1 cellular context compared by ENCODE assay signal in the genomic region with DNA sequence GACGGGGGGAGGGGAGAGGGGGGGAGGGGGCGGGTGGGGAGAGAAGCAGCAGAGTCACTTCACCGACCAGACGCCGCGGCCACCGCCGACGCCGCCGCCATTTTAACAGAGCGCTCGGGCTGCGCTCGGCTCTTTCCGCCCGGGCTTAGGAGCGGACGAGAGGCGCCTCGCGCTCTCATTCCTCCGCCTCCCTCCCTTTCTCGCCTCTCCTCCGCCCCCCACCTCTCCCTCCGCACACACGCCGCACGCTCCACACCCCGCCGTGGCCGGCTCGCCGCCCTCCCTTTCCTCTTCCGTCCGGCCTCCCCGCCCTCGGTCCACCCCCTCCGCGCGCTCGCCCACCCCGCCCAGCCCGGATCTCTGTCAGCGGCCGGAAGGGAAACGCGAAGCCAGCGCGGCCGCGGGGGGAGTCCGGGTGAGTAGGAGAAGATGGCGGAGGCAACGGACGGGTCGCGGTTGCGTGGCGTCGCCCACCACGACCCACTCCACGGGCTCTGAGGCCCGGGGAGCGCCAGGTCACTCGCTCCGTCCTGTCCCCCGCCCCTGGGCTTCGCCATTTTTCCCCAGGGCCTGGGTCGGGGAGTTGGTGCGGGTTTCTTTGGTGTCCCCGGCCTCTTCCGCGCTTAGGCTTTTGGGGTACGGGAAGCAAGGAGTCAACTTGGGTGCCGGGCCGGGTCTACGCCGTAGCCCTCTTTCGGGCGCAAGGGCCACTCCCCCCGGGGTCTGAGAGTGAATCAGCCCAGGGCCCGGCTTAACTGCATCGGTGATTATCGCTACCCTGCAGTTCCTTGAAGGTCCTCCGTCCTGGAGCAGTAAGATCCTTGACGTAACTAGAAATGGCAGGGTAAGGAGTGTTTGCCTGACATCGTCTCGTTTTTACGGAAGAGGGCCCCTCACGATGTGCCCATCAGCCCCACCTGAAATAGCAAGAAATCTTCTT.
A peak's percentile ranks its signal among the peaks of the same experiment; 100 is the strongest.
TF ChIP-seq lines count a peak whose summit lies in the region.

A gene with protein sequence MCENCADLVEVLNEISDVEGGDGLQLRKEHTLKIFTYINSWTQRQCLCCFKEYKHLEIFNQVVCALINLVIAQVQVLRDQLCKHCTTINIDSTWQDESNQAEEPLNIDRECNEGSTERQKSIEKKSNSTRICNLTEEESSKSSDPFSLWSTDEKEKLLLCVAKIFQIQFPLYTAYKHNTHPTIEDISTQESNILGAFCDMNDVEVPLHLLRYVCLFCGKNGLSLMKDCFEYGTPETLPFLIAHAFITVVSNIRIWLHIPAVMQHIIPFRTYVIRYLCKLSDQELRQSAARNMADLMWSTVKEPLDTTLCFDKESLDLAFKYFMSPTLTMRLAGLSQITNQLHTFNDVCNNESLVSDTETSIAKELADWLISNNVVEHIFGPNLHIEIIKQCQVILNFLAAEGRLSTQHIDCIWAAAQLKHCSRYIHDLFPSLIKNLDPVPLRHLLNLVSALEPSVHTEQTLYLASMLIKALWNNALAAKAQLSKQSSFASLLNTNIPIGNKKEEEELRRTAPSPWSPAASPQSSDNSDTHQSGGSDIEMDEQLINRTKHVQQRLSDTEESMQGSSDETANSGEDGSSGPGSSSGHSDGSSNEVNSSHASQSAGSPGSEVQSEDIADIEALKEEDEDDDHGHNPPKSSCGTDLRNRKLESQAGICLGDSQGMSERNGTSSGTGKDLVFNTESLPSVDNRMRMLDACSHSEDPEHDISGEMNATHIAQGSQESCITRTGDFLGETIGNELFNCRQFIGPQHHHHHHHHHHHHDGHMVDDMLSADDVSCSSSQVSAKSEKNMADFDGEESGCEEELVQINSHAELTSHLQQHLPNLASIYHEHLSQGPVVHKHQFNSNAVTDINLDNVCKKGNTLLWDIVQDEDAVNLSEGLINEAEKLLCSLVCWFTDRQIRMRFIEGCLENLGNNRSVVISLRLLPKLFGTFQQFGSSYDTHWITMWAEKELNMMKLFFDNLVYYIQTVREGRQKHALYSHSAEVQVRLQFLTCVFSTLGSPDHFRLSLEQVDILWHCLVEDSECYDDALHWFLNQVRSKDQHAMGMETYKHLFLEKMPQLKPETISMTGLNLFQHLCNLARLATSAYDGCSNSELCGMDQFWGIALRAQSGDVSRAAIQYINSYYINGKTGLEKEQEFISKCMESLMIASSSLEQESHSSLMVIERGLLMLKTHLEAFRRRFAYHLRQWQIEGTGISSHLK (N-terminal part only) (minus strand): TSS at position 123 of the 940 bp plus-strand sequence. CDS start 395 bp downstream, outside the sequence.

TF ChIP-seq in K562, 482 proteins besides CTCF, POLR2A, EP300 and RAD21 (continued from another document and continues in another):
- no peak for TF ChIP-seq ELK1 (CRISPR knock-in tag; IDR thresholded peaks at IDR 0.05)
- no peak for TF ChIP-seq SPI1 (IDR thresholded peaks at IDR 0.05; ENCODE audit: borderline replicate concordance, low read depth, low read length)
- TF ChIP-seq NR2C2 (CRISPR knock-in tag; IDR thresholded peaks at IDR 0.05): no peak
- peak; percentile 59; the same call in 1 of the 2 replicates for TF ChIP-seq NR2C2 (tag; IDR thresholded peaks at IDR 0.05)
- TF ChIP-seq SP2 (IDR thresholded peaks at IDR 0.05; ENCODE audit: extremely low read depth, low read depth, low read length, poor library complexity, severe bottlenecking): no peak
- no peak for TF ChIP-seq XRCC3 (IDR thresholded peaks at IDR 0.05)
- TF ChIP-seq, protein P1, sequence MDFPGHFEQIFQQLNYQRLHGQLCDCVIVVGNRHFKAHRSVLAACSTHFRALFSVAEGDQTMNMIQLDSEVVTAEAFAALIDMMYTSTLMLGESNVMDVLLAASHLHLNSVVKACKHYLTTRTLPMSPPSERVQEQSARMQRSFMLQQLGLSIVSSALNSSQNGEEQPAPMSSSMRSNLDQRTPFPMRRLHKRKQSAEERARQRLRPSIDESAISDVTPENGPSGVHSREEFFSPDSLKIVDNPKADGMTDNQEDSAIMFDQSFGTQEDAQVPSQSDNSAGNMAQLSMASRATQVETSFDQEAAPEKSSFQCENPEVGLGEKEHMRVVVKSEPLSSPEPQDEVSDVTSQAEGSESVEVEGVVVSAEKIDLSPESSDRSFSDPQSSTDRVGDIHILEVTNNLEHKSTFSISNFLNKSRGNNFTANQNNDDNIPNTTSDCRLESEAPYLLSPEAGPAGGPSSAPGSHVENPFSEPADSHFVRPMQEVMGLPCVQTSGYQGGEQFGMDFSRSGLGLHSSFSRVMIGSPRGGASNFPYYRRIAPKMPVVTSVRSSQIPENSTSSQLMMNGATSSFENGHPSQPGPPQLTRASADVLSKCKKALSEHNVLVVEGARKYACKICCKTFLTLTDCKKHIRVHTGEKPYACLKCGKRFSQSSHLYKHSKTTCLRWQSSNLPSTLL (IDR thresholded peaks at IDR 0.05): no peak
- no peak for TF ChIP-seq ARNT (IDR thresholded peaks at IDR 0.05)
- TF ChIP-seq NFE2L1 (tag; IDR thresholded peaks at IDR 0.05; ENCODE audit: borderline replicate concordance, low read depth): no peak
- TF ChIP-seq TBL1XR1 (IDR thresholded peaks at IDR 0.05; ENCODE audit: low read length in 2 of 2): no peak
- peak; percentile 56; the same call in 1 of the 2 replicates for TF ChIP-seq RNF2 (IDR thresholded peaks at IDR 0.05)
- TF ChIP-seq, protein P2, sequence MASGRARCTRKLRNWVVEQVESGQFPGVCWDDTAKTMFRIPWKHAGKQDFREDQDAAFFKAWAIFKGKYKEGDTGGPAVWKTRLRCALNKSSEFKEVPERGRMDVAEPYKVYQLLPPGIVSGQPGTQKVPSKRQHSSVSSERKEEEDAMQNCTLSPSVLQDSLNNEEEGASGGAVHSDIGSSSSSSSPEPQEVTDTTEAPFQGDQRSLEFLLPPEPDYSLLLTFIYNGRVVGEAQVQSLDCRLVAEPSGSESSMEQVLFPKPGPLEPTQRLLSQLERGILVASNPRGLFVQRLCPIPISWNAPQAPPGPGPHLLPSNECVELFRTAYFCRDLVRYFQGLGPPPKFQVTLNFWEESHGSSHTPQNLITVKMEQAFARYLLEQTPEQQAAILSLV (tag; IDR thresholded peaks at IDR 0.05): no peak
- no peak for TF ChIP-seq MCM2 (IDR thresholded peaks at IDR 0.05; ENCODE audit: low read depth)
- TF ChIP-seq NR3C1 (CRISPR knock-in tag; IDR thresholded peaks at IDR 0.05): no peak
- TF ChIP-seq TSC22D4 (tag; IDR thresholded peaks at IDR 0.05): no peak
- TF ChIP-seq XRCC5 (IDR thresholded peaks at IDR 0.05; ENCODE audit: low read depth, low read length): no peak
- peak; percentile 82; the same call in 1 of the 2 replicates for TF ChIP-seq ZBTB7A (IDR thresholded peaks at IDR 0.05; ENCODE audit: borderline replicate concordance, control insufficient read depth, low read depth, low read length)
- TF ChIP-seq, protein P3, sequence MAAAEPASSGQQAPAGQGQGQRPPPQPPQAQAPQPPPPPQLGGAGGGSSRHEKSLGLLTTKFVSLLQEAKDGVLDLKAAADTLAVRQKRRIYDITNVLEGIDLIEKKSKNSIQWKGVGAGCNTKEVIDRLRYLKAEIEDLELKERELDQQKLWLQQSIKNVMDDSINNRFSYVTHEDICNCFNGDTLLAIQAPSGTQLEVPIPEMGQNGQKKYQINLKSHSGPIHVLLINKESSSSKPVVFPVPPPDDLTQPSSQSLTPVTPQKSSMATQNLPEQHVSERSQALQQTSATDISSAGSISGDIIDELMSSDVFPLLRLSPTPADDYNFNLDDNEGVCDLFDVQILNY (CRISPR knock-in tag; IDR thresholded peaks at IDR 0.05): no peak
- TF ChIP-seq KLF13 (tag; IDR thresholded peaks at IDR 0.05; ENCODE audit: borderline replicate concordance, low read depth): no peak
- TF ChIP-seq NRF1 (conservative IDR thresholded peaks at IDR 0.05 in 1 of 2, IDR thresholded peaks at IDR 0.05 in 1 of 2): peak; percentile 10 to 34
- TF ChIP-seq NR2F6 (CRISPR knock-in tag; IDR thresholded peaks at IDR 0.05): peak; percentile 7; the same call in 1 of the 2 replicates
- TF ChIP-seq ZNF780A (CRISPR knock-in tag; IDR thresholded peaks at IDR 0.05): no peak
- TF ChIP-seq ZNF146 (CRISPR knock-in tag; IDR thresholded peaks at IDR 0.05; ENCODE audit: unreplicated experiment): no peak
- peak; percentile 49; the same call in 1 of the 2 replicates for TF ChIP-seq ATF6 (CRISPR knock-in tag; IDR thresholded peaks at IDR 0.05)
- TF ChIP-seq ZC3H8 (IDR thresholded peaks at IDR 0.05): no peak
- TF ChIP-seq SRF (CRISPR knock-in tag; IDR thresholded peaks at IDR 0.05): no peak
- TF ChIP-seq, protein P4, sequence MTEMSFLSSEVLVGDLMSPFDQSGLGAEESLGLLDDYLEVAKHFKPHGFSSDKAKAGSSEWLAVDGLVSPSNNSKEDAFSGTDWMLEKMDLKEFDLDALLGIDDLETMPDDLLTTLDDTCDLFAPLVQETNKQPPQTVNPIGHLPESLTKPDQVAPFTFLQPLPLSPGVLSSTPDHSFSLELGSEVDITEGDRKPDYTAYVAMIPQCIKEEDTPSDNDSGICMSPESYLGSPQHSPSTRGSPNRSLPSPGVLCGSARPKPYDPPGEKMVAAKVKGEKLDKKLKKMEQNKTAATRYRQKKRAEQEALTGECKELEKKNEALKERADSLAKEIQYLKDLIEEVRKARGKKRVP (CRISPR knock-in tag; IDR thresholded peaks at IDR 0.05): 0 out of 2 replicates have a peak, but pooled peaks have one; percentile 30
- TF ChIP-seq ZKSCAN1 (IDR thresholded peaks at IDR 0.05; ENCODE audit: low read depth, low read length): no peak
- peak; percentile 30 for TF ChIP-seq ATF1 (CRISPR knock-in tag; IDR thresholded peaks at IDR 0.05)
- peak; percentile 83 for TF ChIP-seq ATF1 (tag; IDR thresholded peaks at IDR 0.05)
- no peak for TF ChIP-seq MCM5 (IDR thresholded peaks at IDR 0.05; ENCODE audit: low read depth)
- TF ChIP-seq SMARCC2 (IDR thresholded peaks at IDR 0.05; ENCODE audit: low read depth): 0 out of 2 replicates have a peak, but pooled peaks have one; percentile 37
- no peak for TF ChIP-seq SNRNP70 (optimal IDR thresholded peaks at IDR 0.05; ENCODE audit: low read depth, low read length)
- TF ChIP-seq ZNF76 (CRISPR knock-in tag; IDR thresholded peaks at IDR 0.05; ENCODE audit: borderline replicate concordance): no peak
- no peak for TF ChIP-seq KLF10 (CRISPR knock-in tag; IDR thresholded peaks at IDR 0.05)
- TF ChIP-seq BMI1 (IDR thresholded peaks at IDR 0.05; ENCODE audit: low read length): no peak
- no peak for TF ChIP-seq ZNF764 (CRISPR knock-in tag; IDR thresholded peaks at IDR 0.05; ENCODE audit: low read depth)
- no peak for TF ChIP-seq FOS (IDR thresholded peaks at IDR 0.05; ENCODE audit: extremely low read depth, insufficient read length)
- no peak for TF ChIP-seq HDAC8 (tag; IDR thresholded peaks at IDR 0.05)
- 0 out of 2 replicates have a peak, but pooled peaks have one; percentile 36 for TF ChIP-seq ZNF589 (CRISPR knock-in tag; IDR thresholded peaks at IDR 0.05; ENCODE audit: low read depth)
- TF ChIP-seq ZNF143 (CRISPR knock-in tag; IDR thresholded peaks at IDR 0.05): no peak
- 0 out of 2 replicates have a peak, but pooled peaks have one; percentile 20 for TF ChIP-seq ZNF766 (CRISPR knock-in tag; conservative IDR thresholded peaks at IDR 0.05)
